Comparison of ENCODE assay signal across 8 cellular contexts in genomic region chr3:134487406-134487805, GRCh38. TPM values are rescaled to one million over a fixed set of nuclear protein-coding genes. Genes with fewer than 3 reads are reported as not detected.
DNase-seq lines count a peak whose midpoint lies in the region; ATAC-seq and TF ChIP-seq lines count a peak whose summit lies in the region.

No MANE protein-coding gene starts in this region.

- peaks cover 31% of the 10 kb centered on the region for H3K4me1 ChIP-seq in CD4-positive, alpha-beta memory T cell (ENCODE audit: insufficient read depth, low read length)
- H3K4me1 ChIP-seq in iPS-20b (ENCODE audit: insufficient read depth, low read length) (peaks cover 11% of the 10 kb centered on the region; the same call in 1 of the 2 replicates), testis (peaks cover 28% of the 10 kb centered on the region)

- no peak for TF ChIP-seq POLR2A in testis (IDR thresholded peaks at IDR 0.05)

- no peak for TF ChIP-seq CTCF in SU-DHL-6 (IDR thresholded peaks at IDR 0.05; ENCODE audit: insufficient read depth, low read length, poor library complexity, severe bottlenecking)
- no peak for TF ChIP-seq CTCF in testis (IDR thresholded peaks at IDR 0.05)

- H3K9ac ChIP-seq in SU-DHL-6 (ENCODE audit: low read length) (peak overlapping the region; percentile 98), iPS-20b (ENCODE audit: low read depth, low read length) (peak overlapping the region; percentile 97; the same call in 1 of the 2 replicates)

- H3K4me3 ChIP-seq in CD4-positive, alpha-beta memory T cell (ENCODE audit: low read length in 2 of 2): no peak overlapping the region
- H3K4me3 ChIP-seq in SU-DHL-6 (ENCODE audit: insufficient read depth, low read length, poor library complexity, severe bottlenecking) (peak overlapping the region; percentile 99), iPS-20b (ENCODE audit: low read length) (peak overlapping the region; percentile 78), testis (peak overlapping the region in 1 of 2 donors; percentile 87)

- H3K4me2 ChIP-seq in SU-DHL-6 (ENCODE audit: low read depth, low read length, poor library complexity, severe bottlenecking): peak overlapping the region; percentile 92

- H4K20me1 ChIP-seq in SU-DHL-6 (ENCODE audit: low read depth, low read length): no peaks in the 10 kb centered on the region

- no peak for DNase-seq in CD4-positive, alpha-beta memory T cell
- no peak for DNase-seq in stimulated activated CD4-positive, alpha-beta T cell treated with anti-CD3 and anti-CD28 coated beads, Interleukin-2, amount 100 ng/mL, for 48 hours
- DNase-seq in ecto neural progenitor cell (ENCODE audit: low spot score): no peak
- DNase-seq in testis: no peak

- H2AFZ ChIP-seq in SU-DHL-6 (ENCODE audit: low read depth, low read length, severe bottlenecking): no peak overlapping the region

- 45 to 49% methylated on average over 5 of the region's 5 CpGs for WGBS in testis, 2 donors

- intact Hi-C loops in CD4-positive, alpha-beta memory T cell (cut with micrococcal nuclease): loop anchor here (5.0 to 10.0 kb wide), 4 partner anchors 680 to 1823 kb away; partner anchors contain the start of genes MSL2, SRPRB, TOPBP1 and UBA5
- intact Hi-C loops in testis (cut with DNase I; ENCODE audit: low total_unique reads): no loop called here

- CTCF ChIA-PET in CD4-positive, alpha-beta memory T cell (lab: Charles Lee; ENCODE audit: partially characterized antibody): interaction anchor here (1.5 to 6.3 kb wide), 4 partner anchors 12 to 275 kb away, joined by 3 to 79 read pairs (median 12); no protein-coding TSS in a partner anchor

- peak overlapping the region; percentile 54 to 100 (median 81) for H3K27ac Mint-ChIP-seq in CD4-positive, alpha-beta memory T cell

- no peaks in the 10 kb centered on the region for H3K27me3 Mint-ChIP-seq in CD4-positive, alpha-beta memory T cell

- H3K9me3 Mint-ChIP-seq in CD4-positive, alpha-beta memory T cell: peaks cover 0 to 7% (median 0%) of the 10 kb centered on the region in 8 donors

- peaks cover 7 to 29% of the 10 kb centered on the region in 2 donors for H3K36me3 Mint-ChIP-seq in CD4-positive, alpha-beta memory T cell

- H3K27ac ChIP-seq in CD4-positive, alpha-beta memory T cell (ENCODE audit: low read depth, low read length): no peak overlapping the region
- peak overlapping the region; percentile 81 for H3K27ac ChIP-seq in SU-DHL-6 (ENCODE audit: low read depth, low read length)
- H3K27ac ChIP-seq in iPS-20b (ENCODE audit: low read length): no peak overlapping the region
- peak overlapping the region in 1 of 2 donors; percentile 94 for H3K27ac ChIP-seq in testis

- H3K4me1 Mint-ChIP-seq in CD4-positive, alpha-beta memory T cell: peaks cover 28 to 62% (median 43%) of the 10 kb centered on the region in 4 donors

- no peaks in the 10 kb centered on the region for H3K9me2 ChIP-seq in SU-DHL-6 (replicated peaks; ENCODE audit: insufficient read depth, low read length)

- H3F3A ChIP-seq in SU-DHL-6 (ENCODE audit: insufficient read depth): peaks cover 13% of the 10 kb centered on the region; the same call in 1 of the 2 replicates

- H3K36me3 ChIP-seq in CD4-positive, alpha-beta memory T cell (ENCODE audit: insufficient read depth, low read length): peaks cover 4% of the 10 kb centered on the region
- H3K36me3 ChIP-seq in SU-DHL-6 (ENCODE audit: low read length) (no peaks in the 10 kb centered on the region), iPS-20b (ENCODE audit: insufficient read depth, low read depth, low read length) (peaks cover 10% of the 10 kb centered on the region), testis (ENCODE audit: low read depth, missing control alignments) (no peaks in the 10 kb centered on the region)

- no peaks in the 10 kb centered on the region for H3K9me3 ChIP-seq in CD4-positive, alpha-beta memory T cell (ENCODE audit: control insufficient read depth in 1 of 2, low read length in 2 of 2)
- no peaks in the 10 kb centered on the region for H3K9me3 ChIP-seq in SU-DHL-6 (ENCODE audit: insufficient read depth, low read length)
- H3K9me3 ChIP-seq in iPS-20b (ENCODE audit: insufficient read depth, low read depth, low read length): no peaks in the 10 kb centered on the region
- no peaks in the 10 kb centered on the region for H3K9me3 ChIP-seq in testis

- peak; percentile 24 for ATAC-seq in GM21825 (IDR thresholded peaks at IDR 0.05; ENCODE audit: unreplicated experiment)
- no peak for ATAC-seq in GM18909 (IDR thresholded peaks at IDR 0.05; ENCODE audit: poor library complexity, unreplicated experiment)

- peak overlapping the region; percentile 67 to 100 (median 98) for H3K4me3 Mint-ChIP-seq in CD4-positive, alpha-beta memory T cell

- POLR2A ChIA-PET in CD4-positive, alpha-beta memory T cell (lab: Charles Lee; ENCODE audit: partially characterized antibody): interaction anchor here (2.8 to 3.4 kb wide), 2 partner anchors 236 to 914 kb away, joined by 16 to 28 read pairs; partner anchors contain the start of genes CDV3 and RYK

- H3K79me2 ChIP-seq in SU-DHL-6 (ENCODE audit: insufficient read depth, low read length): peaks cover 81% of the 10 kb centered on the region

- no peaks in the 10 kb centered on the region for H3K27me3 ChIP-seq in CD4-positive, alpha-beta memory T cell (ENCODE audit: insufficient read depth, low read length)
- H3K27me3 ChIP-seq in SU-DHL-6 (ENCODE audit: low read length) (no peaks in the 10 kb centered on the region), iPS-20b (ENCODE audit: insufficient read depth, low read length) (no peaks in the 10 kb centered on the region), testis (no peaks in the 10 kb centered on the region)

RNA-seq across cellular contexts. Expression of gene CEP63, which starts 1.5 kb away (rescaled TPM):
- total RNA-seq in CD4-positive, alpha-beta memory T cell: 10 to 100 TPM; 31.6 to 40.1 TPM
- 10 to 100 TPM; 12.8 to 19.6 TPM for polyA plus RNA-seq in CD4-positive, alpha-beta memory T cell
- 10 to 100 TPM; 45.5 to 74.5 TPM for total RNA-seq in testis
- 42.3 TPM for polyA plus RNA-seq in testis (ENCODE audit: insufficient read depth, low read depth, low replicate concordance)

RNA-seq across cellular contexts. Expression of gene ANAPC13, which starts 1.6 kb away (rescaled TPM):
- 10 to 100 TPM; 40.9 to 41.1 TPM for total RNA-seq in CD4-positive, alpha-beta memory T cell
- 100 to 1,000 TPM in 1 of 2 donors, 10 to 100 TPM in 1; 87.6 to 146 TPM for polyA plus RNA-seq in CD4-positive, alpha-beta memory T cell
- 10 to 100 TPM; 50.5 to 65.6 TPM for total RNA-seq in testis
- 47.8 TPM for polyA plus RNA-seq in testis (ENCODE audit: insufficient read depth, low read depth, low replicate concordance)

Comparison
In these comparisons a context has a peak if more than half of its experiments do, and no peak if none do; other contexts are left out.
1. H3K4me3 ChIP-seq: peak in SU-DHL-6 (single experiment) and iPS-20b (single experiment); none in CD4-positive, alpha-beta memory T cell (0 of 2).